ENCODE assay signal across 24 cellular contexts in the genomic region with DNA sequence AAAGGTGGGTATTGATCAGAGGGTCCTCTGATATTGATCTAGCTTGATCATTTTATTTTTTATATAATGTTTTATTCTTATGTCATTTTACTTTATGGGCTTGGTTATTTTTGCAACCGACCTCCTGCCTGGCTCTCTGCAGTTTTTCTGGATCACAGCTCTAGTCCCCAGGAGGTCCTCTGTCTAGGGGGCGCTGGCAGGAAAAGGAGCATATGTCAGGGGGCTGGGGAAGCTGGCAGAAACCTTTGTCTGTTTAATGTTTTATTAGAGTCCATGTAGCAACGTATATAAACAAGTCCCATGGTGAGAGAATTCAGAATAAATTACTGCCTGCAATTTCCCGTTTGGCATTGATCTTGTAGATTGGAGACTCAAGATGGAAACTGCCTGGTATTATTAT.
DNase-seq lines count a peak whose midpoint lies in the region; ATAC-seq, FAIRE-seq and TF ChIP-seq lines count a peak whose summit lies in the region.
"Had no signal": no experiment of that assay in that cellular context is flagged by ENCODE, and none has a peak within 500 bp of the region (broad histone marks: within the 10 kb centered on the region; RNA-seq: fewer than 3 reads in every experiment).

No MANE protein-coding gene starts in this region.

- no peaks in the 10 kb centered on the region for H3K79me2 ChIP-seq in GM23248 (ENCODE audit: insufficient read depth)
- H3K79me2 ChIP-seq in PC-3 (ENCODE audit: low read length), result no peaks in the 10 kb centered on the region

- H4K20me1 ChIP-seq in GM23248 (ENCODE audit: insufficient read depth) (no peaks in the 10 kb centered on the region), PC-3 (ENCODE audit: low read length) (no peaks in the 10 kb centered on the region)

- H3K4me1 ChIP-seq in A549 (peaks cover 33% of the 10 kb centered on the region), GM23248 (ENCODE audit: insufficient read depth) (peaks cover 15% of the 10 kb centered on the region), PC-3 (ENCODE audit: insufficient read depth, low read length) (peaks cover 11% of the 10 kb centered on the region)
- H3K4me1 ChIP-seq: SJCRH30 had no signal

- in situ Hi-C loops in GM23248 (cut with MboI), result no loop called here

- H3K27ac ChIP-seq in A549, result peak overlapping the region; percentile 85 to 93
- H3K27ac ChIP-seq in GM23248, result peak overlapping the region; percentile 37; the same call in 1 of the 2 replicates
- H3K27ac ChIP-seq in PC-3 (ENCODE audit: low read length), result no peak overlapping the region
- H3K27ac ChIP-seq: HL-60, KMS-11, PC-9, SJCRH30 had no signal

- 0 out of 3 replicates have a peak overlapping the region, but pooled peaks have one; percentile 14 for H3K4me3 ChIP-seq in A549
- H3K4me3 ChIP-seq in GM23248, result no peak overlapping the region
- no peak overlapping the region for H3K4me3 ChIP-seq in MG63
- H3K4me3 ChIP-seq in PC-3 (ENCODE audit: low read length), result no peak overlapping the region
- H3K4me3 ChIP-seq: PC-9, SJCRH30 had no signal

- ATAC-seq in A549 (no peak), GM21360 (IDR thresholded peaks at IDR 0.05; ENCODE audit: unreplicated experiment) (no peak), PC-3 (no peak)
- ATAC-seq: HCT116, Right ventricle myocardium inferior, T-cell had no signal

- no peak for DNase-seq in A549 (ENCODE audit: low read depth in 1 of 2, low spot score in 1 of 2)
- no peak for DNase-seq in GM23248
- DNase-seq in NCI-H2081 treated with DMSO at 0.1 percent for 48 hours (lab: John Stamatoyannopoulos, UW), result peak; percentile 41
- DNase-seq in kidney tubule cell (ENCODE audit: low spot score), result peak; percentile 20
- no peak for DNase-seq in MG63
- DNase-seq in PC-3, result no peak
- no peak for DNase-seq in putamen (ENCODE audit: low spot score)
- DNase-seq: C1 segment of cervical spinal cord; CD4-positive, alpha-beta memory T cell; COR-L47; NCI-H1092; NCI-H1417 treated with DMSO at 0.1 percent for 48 hours; NCI-H187 treated with DMSO at 0.1 percent for 48 hours; NCI-H446 treated with DMSO at 0.1 percent for 48 hours; NCI-H526; PC-9; SJCRH30; T-cell had no signal

- H3K4me2 ChIP-seq in A549 (peak overlapping the region; percentile 56), GM23248 (ENCODE audit: unreplicated experiment) (no peak overlapping the region), PC-3 (ENCODE audit: low read length) (no peak overlapping the region)
- H3K4me2 ChIP-seq: KMS-11, PC-9 had no signal

- no peak for TF ChIP-seq CTCF in A549 (IDR thresholded peaks at IDR 0.05)
- no peak for TF ChIP-seq CTCF in PC-3 (conservative IDR thresholded peaks at IDR 0.05; ENCODE audit: low read depth, low read length)

- no peak overlapping the region for H2AFZ ChIP-seq in GM23248
- H2AFZ ChIP-seq in PC-3 (ENCODE audit: low read length), result no peak overlapping the region
- H2AFZ ChIP-seq: PC-9 had no signal

- intact Hi-C loops in PC-3 (cut with micrococcal nuclease), result no loop called here

- CTCF ChIA-PET in A549 (lab: Yijun Ruan, JAX), result interaction anchor here (0.9 to 2.0 kb wide), 7 partner anchors 9 to 199 kb away, joined by 3 to 6 read pairs (median 4); no protein-coding TSS in a partner anchor
- CTCF ChIA-PET in PC-3 (lab: Charles Lee), result no interaction called here

- TF ChIP-seq POLR2A in A549 (IDR thresholded peaks at IDR 0.05; ENCODE audit: low read length), result no peak

- no TSS peak for BruUV-seq in PC-3 (replicated peaks; lab: Mats Ljungman, UMichigan)

- H3F3A ChIP-seq in GM23248 (ENCODE audit: insufficient read depth) (0 out of 2 replicates have a peak, but pooled peaks cover 5% of the 10 kb centered on the region), PC-3 (ENCODE audit: low read length, unreplicated experiment) (no peaks in the 10 kb centered on the region)

- H3K9me3 ChIP-seq in A549 (peaks cover 15% of the 10 kb centered on the region; the same call in 2 of the 3 replicates), GM23248 (ENCODE audit: low read depth) (no peaks in the 10 kb centered on the region), MG63 (no peaks in the 10 kb centered on the region; the same call in 1 of the 2 replicates), PC-3 (ENCODE audit: low read length) (no peaks in the 10 kb centered on the region)
- H3K9me3 ChIP-seq: SJCRH30 had no signal

- peaks cover 12% of the 10 kb centered on the region for H3K27me3 ChIP-seq in GM23248 (replicated peaks; ENCODE audit: insufficient read depth)
- no peaks in the 10 kb centered on the region for H3K27me3 ChIP-seq in MG63
- H3K27me3 ChIP-seq in PC-3 (ENCODE audit: low read length), result no peaks in the 10 kb centered on the region
- H3K27me3 ChIP-seq: SJCRH30 had no signal

- no peak for TF ChIP-seq RAD21 in A549 (conservative IDR thresholded peaks at IDR 0.05 in 1 of 2, IDR thresholded peaks at IDR 0.05 in 1 of 2)

- POLR2A ChIA-PET in A549 (lab: Yijun Ruan, JAX), result interaction anchor here (1.9 kb wide), 1 partner anchor 182 kb away, joined by 4 read pairs; a partner anchor contains a TSS
- POLR2A ChIA-PET in PC-3 (lab: Charles Lee; ENCODE audit: unreplicated experiment), result interaction anchor here (0.6 kb wide), 1 partner anchor 1360 kb away, joined by 4 read pairs; no protein-coding TSS in a partner anchor

- no peak overlapping the region for H3K9ac ChIP-seq in GM23248
- H3K9ac ChIP-seq in PC-3 (ENCODE audit: low read length), result no peak overlapping the region
- H3K9ac ChIP-seq: KMS-11 had no signal

- H3K9me2 ChIP-seq in GM23248 (ENCODE audit: insufficient read depth), result no peaks in the 10 kb centered on the region
- no peaks in the 10 kb centered on the region for H3K9me2 ChIP-seq in PC-3 (replicated peaks; ENCODE audit: low read length)

- no peak for FAIRE-seq in A549 (lab: Jason Lieb, UNC)
- FAIRE-seq: G401.6 had no signal

- H3K36me3 ChIP-seq in GM23248 (ENCODE audit: low read depth) (no peaks in the 10 kb centered on the region), MG63 (no peaks in the 10 kb centered on the region), PC-3 (ENCODE audit: low read depth, low read length) (no peaks in the 10 kb centered on the region)
- H3K36me3 ChIP-seq: SJCRH30 had no signal

- WGBS in A549 (ENCODE audit: missing lambda C conversion rate), result 52% methylated on average over 4 of the region's 4 CpGs
- 44 to 46% methylated on average over 4 of the region's 4 CpGs for WGBS in GM23248 (ENCODE audit: low coverage in 1 of 2, low lambda C conversion rate in 2 of 2, missing lambda C conversion rate in 2 of 2), 2 experiments

- TF ChIP-seq EP300 in A549 (IDR thresholded peaks at IDR 0.05), result no peak

TF ChIP-seq in A549, 52 proteins besides CTCF, POLR2A, EP300 and RAD21 (continues in another document):
- TF ChIP-seq NFE2L2 (conservative IDR thresholded peaks at IDR 0.05; ENCODE audit: low read length) (no peak), KDM1A (IDR thresholded peaks at IDR 0.05; ENCODE audit: low read depth) (no peak), KDM5A (IDR thresholded peaks at IDR 0.05) (no peak), HOXA7 (CRISPR knock-in tag; IDR thresholded peaks at IDR 0.05) (no peak), ESRRA (IDR thresholded peaks at IDR 0.05; ENCODE audit: borderline replicate concordance, low read length) (no peak), BHLHE40 (IDR thresholded peaks at IDR 0.05; ENCODE audit: low read depth, low read length) (no peak), HDAC2 (IDR thresholded peaks at IDR 0.05) (no peak), RFX5 (IDR thresholded peaks at IDR 0.05) (no peak), HOXB5 (CRISPR knock-in tag; IDR thresholded peaks at IDR 0.05) (no peak), CHD2 (IDR thresholded peaks at IDR 0.05; ENCODE audit: low read length, partially characterized antibody) (no peak), FOXS1 (CRISPR knock-in tag; IDR thresholded peaks at IDR 0.05) (no peak), JUNB (IDR thresholded peaks at IDR 0.05) (no peak), RNF2 (IDR thresholded peaks at IDR 0.05; ENCODE audit: borderline replicate concordance, low read depth) (no peak)
- TF ChIP-seq, protein P1, sequence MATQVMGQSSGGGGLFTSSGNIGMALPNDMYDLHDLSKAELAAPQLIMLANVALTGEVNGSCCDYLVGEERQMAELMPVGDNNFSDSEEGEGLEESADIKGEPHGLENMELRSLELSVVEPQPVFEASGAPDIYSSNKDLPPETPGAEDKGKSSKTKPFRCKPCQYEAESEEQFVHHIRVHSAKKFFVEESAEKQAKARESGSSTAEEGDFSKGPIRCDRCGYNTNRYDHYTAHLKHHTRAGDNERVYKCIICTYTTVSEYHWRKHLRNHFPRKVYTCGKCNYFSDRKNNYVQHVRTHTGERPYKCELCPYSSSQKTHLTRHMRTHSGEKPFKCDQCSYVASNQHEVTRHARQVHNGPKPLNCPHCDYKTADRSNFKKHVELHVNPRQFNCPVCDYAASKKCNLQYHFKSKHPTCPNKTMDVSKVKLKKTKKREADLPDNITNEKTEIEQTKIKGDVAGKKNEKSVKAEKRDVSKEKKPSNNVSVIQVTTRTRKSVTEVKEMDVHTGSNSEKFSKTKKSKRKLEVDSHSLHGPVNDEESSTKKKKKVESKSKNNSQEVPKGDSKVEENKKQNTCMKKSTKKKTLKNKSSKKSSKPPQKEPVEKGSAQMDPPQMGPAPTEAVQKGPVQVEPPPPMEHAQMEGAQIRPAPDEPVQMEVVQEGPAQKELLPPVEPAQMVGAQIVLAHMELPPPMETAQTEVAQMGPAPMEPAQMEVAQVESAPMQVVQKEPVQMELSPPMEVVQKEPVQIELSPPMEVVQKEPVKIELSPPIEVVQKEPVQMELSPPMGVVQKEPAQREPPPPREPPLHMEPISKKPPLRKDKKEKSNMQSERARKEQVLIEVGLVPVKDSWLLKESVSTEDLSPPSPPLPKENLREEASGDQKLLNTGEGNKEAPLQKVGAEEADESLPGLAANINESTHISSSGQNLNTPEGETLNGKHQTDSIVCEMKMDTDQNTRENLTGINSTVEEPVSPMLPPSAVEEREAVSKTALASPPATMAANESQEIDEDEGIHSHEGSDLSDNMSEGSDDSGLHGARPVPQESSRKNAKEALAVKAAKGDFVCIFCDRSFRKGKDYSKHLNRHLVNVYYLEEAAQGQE (IDR thresholded peaks at IDR 0.05), result no peak
- TF ChIP-seq, protein P2, sequence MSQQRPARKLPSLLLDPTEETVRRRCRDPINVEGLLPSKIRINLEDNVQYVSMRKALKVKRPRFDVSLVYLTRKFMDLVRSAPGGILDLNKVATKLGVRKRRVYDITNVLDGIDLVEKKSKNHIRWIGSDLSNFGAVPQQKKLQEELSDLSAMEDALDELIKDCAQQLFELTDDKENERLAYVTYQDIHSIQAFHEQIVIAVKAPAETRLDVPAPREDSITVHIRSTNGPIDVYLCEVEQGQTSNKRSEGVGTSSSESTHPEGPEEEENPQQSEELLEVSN (IDR thresholded peaks at IDR 0.05; ENCODE audit: borderline replicate concordance, low read depth), result no peak
- TF ChIP-seq, protein P3, sequence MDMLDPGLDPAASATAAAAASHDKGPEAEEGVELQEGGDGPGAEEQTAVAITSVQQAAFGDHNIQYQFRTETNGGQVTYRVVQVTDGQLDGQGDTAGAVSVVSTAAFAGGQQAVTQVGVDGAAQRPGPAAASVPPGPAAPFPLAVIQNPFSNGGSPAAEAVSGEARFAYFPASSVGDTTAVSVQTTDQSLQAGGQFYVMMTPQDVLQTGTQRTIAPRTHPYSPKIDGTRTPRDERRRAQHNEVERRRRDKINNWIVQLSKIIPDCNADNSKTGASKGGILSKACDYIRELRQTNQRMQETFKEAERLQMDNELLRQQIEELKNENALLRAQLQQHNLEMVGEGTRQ (IDR thresholded peaks at IDR 0.05), result no peak

Comparison
In these comparisons a context has a peak if more than half of its experiments do, and no peak if none do; other contexts are left out.
1. DNase-seq: peak in NCI-H2081 treated with DMSO at 0.1 percent for 48 hours (single experiment) and kidney tubule cell (single experiment); none in A549 (0 of 2), GM23248 (single experiment), MG63 (single experiment), PC-3 (single experiment) and putamen (single experiment).